1 cellular context compared by ENCODE assay signal in the genomic region with DNA sequence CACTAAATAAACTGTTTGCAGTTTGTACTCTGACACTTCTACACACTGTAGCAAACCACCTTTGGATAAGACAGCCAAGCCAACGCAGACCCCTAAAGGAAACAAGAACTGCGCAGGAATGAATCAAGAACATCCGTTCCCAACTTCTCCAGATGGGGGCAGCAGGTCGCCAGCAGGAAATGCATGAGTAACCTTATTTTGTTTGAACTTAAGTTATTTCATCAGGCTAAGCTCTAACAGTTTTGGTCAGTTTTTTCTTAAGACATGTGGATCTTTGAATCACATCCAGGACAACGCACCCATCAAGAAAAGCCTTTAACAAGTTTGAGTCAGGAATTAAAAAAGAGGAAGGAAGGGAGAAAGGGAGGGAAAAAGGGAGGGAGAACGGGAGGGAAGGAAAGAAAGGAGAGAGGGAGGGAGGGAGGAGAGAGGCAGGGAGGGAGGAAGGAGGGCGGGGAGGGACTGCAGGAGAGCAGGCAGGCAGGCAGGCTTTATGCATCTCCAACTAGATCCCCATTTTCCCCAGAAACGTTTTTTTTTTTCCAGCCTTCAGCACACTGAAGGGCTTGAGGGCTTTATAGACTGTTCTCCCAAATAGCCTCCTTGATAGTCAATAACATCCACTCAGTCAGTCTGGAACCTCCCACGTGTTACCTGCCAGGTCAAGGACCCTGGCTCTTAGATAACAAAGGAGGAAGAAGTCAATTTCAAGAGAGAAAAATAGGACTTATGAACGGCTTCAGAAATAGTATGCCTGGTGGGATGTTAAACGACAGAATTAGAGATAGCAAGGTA.
A peak's percentile ranks its signal among the peaks of the same experiment; 100 is the strongest.
TF ChIP-seq lines count a peak whose summit lies in the region.

No MANE protein-coding gene starts in this region.

TF ChIP-seq in IMR-90, 13 proteins besides CTCF, POLR2A, EP300 and RAD21:
- TF ChIP-seq CEBPB (IDR thresholded peaks at IDR 0.05; ENCODE audit: low read depth, low read length) (peak; percentile 57; the same call in 1 of the 2 replicates), SMC3 (IDR thresholded peaks at IDR 0.05; ENCODE audit: low read depth, low read length) (peak; percentile 71), MAZ (IDR thresholded peaks at IDR 0.05; ENCODE audit: borderline replicate concordance, low read depth, low read length) (0 out of 2 replicates have a peak, but pooled peaks have one; percentile 26), NFE2L2 (IDR thresholded peaks at IDR 0.05; ENCODE audit: low read depth, low read length) (no peak), MXI1 (IDR thresholded peaks at IDR 0.05; ENCODE audit: borderline replicate concordance, low read depth, low read length) (peak; percentile 35; the same call in 1 of the 2 replicates), RCOR1 (IDR thresholded peaks at IDR 0.05; ENCODE audit: insufficient replicate concordance, low read length) (no peak)
- TF ChIP-seq, protein P1, sequence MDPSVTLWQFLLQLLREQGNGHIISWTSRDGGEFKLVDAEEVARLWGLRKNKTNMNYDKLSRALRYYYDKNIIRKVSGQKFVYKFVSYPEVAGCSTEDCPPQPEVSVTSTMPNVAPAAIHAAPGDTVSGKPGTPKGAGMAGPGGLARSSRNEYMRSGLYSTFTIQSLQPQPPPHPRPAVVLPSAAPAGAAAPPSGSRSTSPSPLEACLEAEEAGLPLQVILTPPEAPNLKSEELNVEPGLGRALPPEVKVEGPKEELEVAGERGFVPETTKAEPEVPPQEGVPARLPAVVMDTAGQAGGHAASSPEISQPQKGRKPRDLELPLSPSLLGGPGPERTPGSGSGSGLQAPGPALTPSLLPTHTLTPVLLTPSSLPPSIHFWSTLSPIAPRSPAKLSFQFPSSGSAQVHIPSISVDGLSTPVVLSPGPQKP (IDR thresholded peaks at IDR 0.05; ENCODE audit: borderline replicate concordance, low read depth, low read length) = no peak
